ENCODE assay signal across 16 cellular contexts in the genomic region with DNA sequence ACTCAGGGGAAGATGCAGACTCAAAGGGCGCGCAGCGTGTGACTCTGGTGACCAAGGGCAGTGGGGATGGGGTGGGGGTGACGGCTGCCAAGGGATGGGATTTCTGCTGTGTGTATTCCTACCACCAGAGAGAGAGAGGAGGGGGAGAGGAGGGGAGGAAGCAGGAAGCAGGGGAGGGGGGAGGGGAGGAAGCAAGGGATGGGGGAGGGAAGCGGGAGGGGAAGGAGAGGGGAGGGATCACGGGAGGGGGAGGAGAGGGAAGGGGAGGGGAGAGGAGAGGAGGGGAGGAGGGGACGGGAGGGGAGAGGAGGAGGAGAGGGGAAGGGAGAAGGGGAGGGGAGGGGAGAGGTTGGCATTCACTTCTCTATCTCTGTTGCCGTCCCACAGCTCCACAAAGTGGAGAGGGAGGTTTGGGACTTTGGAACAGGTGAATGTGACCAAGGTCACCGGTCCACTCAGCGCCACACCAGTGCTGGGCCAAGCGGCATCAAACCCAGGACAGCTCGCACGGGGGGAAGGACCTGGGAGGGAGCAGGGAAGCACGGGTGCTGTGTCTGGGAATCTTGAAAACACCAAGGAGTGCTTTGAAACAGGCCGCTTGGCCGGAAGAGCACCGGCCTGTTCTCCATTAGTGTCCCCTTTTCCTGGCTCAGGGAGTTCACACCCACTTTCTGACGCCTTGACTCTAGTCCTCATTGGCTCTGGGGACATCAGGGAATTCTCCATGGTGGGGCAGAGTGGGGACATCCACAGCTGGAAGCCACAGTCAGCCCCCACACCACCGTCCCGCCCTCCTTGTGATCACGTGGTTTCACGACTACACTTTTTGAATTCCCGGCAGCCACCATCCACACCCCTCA.
DNase-seq lines count a peak whose midpoint lies in the region; ATAC-seq, FAIRE-seq and TF ChIP-seq lines count a peak whose summit lies in the region.
"Had no signal": no experiment of that assay in that cellular context is flagged by ENCODE, and none has a peak within 500 bp of the region (broad histone marks: within the 10 kb centered on the region; RNA-seq: fewer than 3 reads in every experiment).

No MANE protein-coding gene starts in this region.

- ATAC-seq in body of pancreas (peak; percentile 33), right lobe of liver (peak; percentile 82 to 88 (median 84)), GM19324 (IDR thresholded peaks at IDR 0.05; ENCODE audit: low FRiP score, unreplicated experiment) (no peak)

- intact Hi-C loops in body of pancreas (cut with DNase I): no loop called here
- intact Hi-C loops in right lobe of liver (cut with DNase I): no loop called here

- no peaks in the 10 kb centered on the region for H3K9me3 ChIP-seq in body of pancreas
- no peaks in the 10 kb centered on the region for H3K9me3 ChIP-seq in right lobe of liver
- no peaks in the 10 kb centered on the region for H3K9me3 ChIP-seq in small intestine (ENCODE audit: control insufficient read depth, low read depth)
- H3K9me3 ChIP-seq: adrenal gland, esophagus muscularis mucosa, ovary had no signal

- H3K27ac ChIP-seq in body of pancreas: peak overlapping the region; percentile 10 to 61 (median 53)
- H3K27ac ChIP-seq in right lobe of liver: peak overlapping the region in 2 of 3 donors; percentile 26 to 67
- peak overlapping the region; percentile 43 to 59 for H3K27ac ChIP-seq in small intestine (ENCODE audit: low read depth in 1 of 2, low read length in 1 of 2)
- H3K27ac ChIP-seq: esophagus muscularis mucosa, ovary had no signal

- no peaks in the 10 kb centered on the region for H3K27me3 ChIP-seq in H7 (ENCODE audit: control insufficient read depth, insufficient read depth, low read length)
- no peaks in the 10 kb centered on the region for H3K27me3 ChIP-seq in body of pancreas
- no peaks in the 10 kb centered on the region for H3K27me3 ChIP-seq in right lobe of liver
- H3K27me3 ChIP-seq in small intestine (ENCODE audit: control insufficient read depth in 2 of 2, insufficient read depth in 2 of 2, low read length in 2 of 2): no peaks in the 10 kb centered on the region
- H3K27me3 ChIP-seq: adrenal gland, esophagus muscularis mucosa, ovary had no signal

- no peak for TF ChIP-seq POLR2A in body of pancreas (IDR thresholded peaks at IDR 0.05)
- TF ChIP-seq POLR2A in right lobe of liver (IDR thresholded peaks at IDR 0.05): peak; percentile 14

- DNase-seq in H7 (peak; percentile 82), body of pancreas (peak in 3 of 4 donors; percentile 53 to 61 (median 53)), right lobe of liver (peak; percentile 63 to 87 (median 86)), small intestine (peak; percentile 80), SHP77 (lab: John Stamatoyannopoulos, UW) (no peak), hippocampal formation (lab: John Stamatoyannopoulos, UW) (no peak), D721Med (ENCODE audit: insufficient read length, low spot score) (no peak)
- DNase-seq: central memory CD4-positive, alpha-beta T cell; HCEC 1CT; NCI-H226; ovary; SHP77 treated with DMSO at 0.1 percent for 48 hours had no signal

- H3K4me3 ChIP-seq in H7 (ENCODE audit: insufficient read depth, low read depth, low read length) (peak overlapping the region; percentile 12; the same call in 1 of the 2 replicates), body of pancreas (no peak overlapping the region), right lobe of liver (peak overlapping the region in 1 of 3 donors; percentile 15), small intestine (ENCODE audit: low read depth in 1 of 2, low read length in 2 of 2) (no peak overlapping the region)
- H3K4me3 ChIP-seq: adrenal gland, esophagus muscularis mucosa, ovary had no signal

- 33 to 34% methylated on average over 15 to 20 of the region's 23 CpGs for WGBS in body of pancreas, 2 donors
- 42% methylated on average over 11 of the region's 23 CpGs for WGBS in right lobe of liver (ENCODE audit: insufficient coverage, low coverage, low lambda C conversion rate, missing lambda C conversion rate)
- 29 to 50% (median 32%) methylated on average over 20 to 23 of the region's 23 CpGs for WGBS in small intestine, 3 donors

- peaks cover 43% of the 10 kb centered on the region for H3K4me1 ChIP-seq in body of pancreas
- peaks cover 0 to 28% (median 14%) of the 10 kb centered on the region in 4 donors for H3K4me1 ChIP-seq in right lobe of liver
- peaks cover 0 to 5% of the 10 kb centered on the region in 2 donors for H3K4me1 ChIP-seq in small intestine (ENCODE audit: control insufficient read depth in 2 of 2, insufficient read depth in 1 of 2, low read depth in 1 of 2, low read length in 1 of 2)

- FAIRE-seq in small intestine (lab: Jason Lieb, UNC): no peak
- no peak for FAIRE-seq in D721Med (lab: Jason Lieb, UNC)
- FAIRE-seq: islet of Langerhans had no signal

- TF ChIP-seq CTCF in body of pancreas (IDR thresholded peaks at IDR 0.05) (no peak), right lobe of liver (IDR thresholded peaks at IDR 0.05) (no peak), D721Med (IDR thresholded peaks at IDR 0.05; ENCODE audit: insufficient read depth, missing control alignments) (no peak)

- H3K36me3 ChIP-seq in H7 (replicated peaks; ENCODE audit: control insufficient read depth, insufficient read depth, low read length) (no peaks in the 10 kb centered on the region), body of pancreas (replicated peaks in 1 of 2; ENCODE audit: insufficient read depth in 1 of 2, low read depth in 2 of 2) (no peaks in the 10 kb centered on the region), right lobe of liver (no peaks in the 10 kb centered on the region), small intestine (ENCODE audit: control insufficient read depth in 2 of 2, insufficient read depth in 2 of 2, low read length in 2 of 2) (no peaks in the 10 kb centered on the region)
- H3K36me3 ChIP-seq: adrenal gland, esophagus muscularis mucosa, ovary had no signal

Comparison
In these comparisons a context has a peak if more than half of its experiments do, and no peak if none do; other contexts are left out.
1. DNase-seq: peak in H7 (single experiment), body of pancreas (3 of 4), right lobe of liver (3 of 3) and small intestine (single experiment); none in SHP77 (0 of 2), hippocampal formation (0 of 2) and D721Med (single experiment).
2. Peak in every context shown above with its lines, with median percentiles within 50 percentile points of each other: H3K27ac ChIP-seq.